In genomic region chr11:41508121-41508520, GRCh38 we compare ENCODE assay signal across 29 cellular contexts.
"Had no signal": no experiment of that assay in that cellular context is flagged by ENCODE, and none has a peak within 500 bp of the region (broad histone marks: within the 10 kb centered on the region; RNA-seq: fewer than 3 reads in every experiment).

No MANE protein-coding gene starts in this region.

- H3K36me3 ChIP-seq: stomach, suprapubic skin, thoracic aorta, thyroid gland, tibial artery, tibial nerve, transverse colon, upper lobe of left lung, upper lobe of right lung, uterus, vagina had no signal

- H3K4me3 ChIP-seq: stomach, suprapubic skin, testis, thoracic aorta, thyroid gland, tibial artery, tibial nerve, transverse colon, upper lobe of left lung, upper lobe of right lung, uterus, vagina had no signal

- DNase-seq: stimulated activated CD4-positive, alpha-beta T cell treated with anti-CD3 and anti-CD28 coated beads, Interleukin-2, amount 100 ng/mL, for 48 hours; stimulated activated CD4-positive, alpha-beta T cell treated with anti-CD3 and anti-CD28 coated beads, Interleukin-4, amount 100 ng/mL, for 1 hour; stimulated activated CD4-positive, alpha-beta T cell treated with anti-CD3 and anti-CD28 coated beads, Interleukin-4, amount 100 ng/mL, for 24 hours; stimulated activated CD4-positive, alpha-beta T cell treated with anti-CD3 and anti-CD28 coated beads, Interleukin-4, amount 100 ng/mL, for 4 hours; stimulated activated CD8-positive, alpha-beta memory T cell treated with anti-CD3 and anti-CD28 coated beads, Interleukin-4, amount 100 ng/mL, for 48 hours; stimulated activated naive B cell treated with anti-CD40 and anti-IgM and Interleukin-4, amounts not matched to agents 10 μg/mL and 1 μg/mL and 100 μg/mL, for 72 hours; stimulated activated naive CD4-positive, alpha-beta T cell; stimulated activated naive CD4-positive, alpha-beta T cell treated with Interleukin-2 at 50 U/mL for 16 hours; stimulated activated naive CD8-positive, alpha-beta T cell treated with anti-CD3 and anti-CD28 coated beads, Interleukin-15, amount 100 ng/mL, for 72 hours; stimulated activated naive CD8-positive, alpha-beta T cell treated with anti-CD3 and anti-CD28 coated beads, Interleukin-15, Interleukin-2, amounts not matched to agents 100 U/mL and 50 U/mL, for 24 hours; stomach; substantia nigra; testis; thyroid gland; tibial artery; transverse colon; trophoblast cell; upper lobe of left lung; upper lobe of right lung; uterus had no signal

- H3K27me3 ChIP-seq: stomach, suprapubic skin, testis, thyroid gland, tibial artery, tibial nerve, transverse colon, upper lobe of left lung, upper lobe of right lung, uterus, vagina had no signal

- H3K4me1 Mint-ChIP-seq: stimulated activated effector memory CD8-positive, alpha-beta T cell treated with anti-CD3 and anti-CD28 coated beads, Interleukin-12 subunit alpha, Interleukin-12 subunit beta, amount 100 ng/mL, for 72 hours; stimulated activated memory B cell treated with anti-CD40 and anti-IgM and Interleukin-4, amounts not matched to agents 10 μg/mL and 1 μg/mL and 100 μg/mL, for 72 hours; stimulated activated naive B cell treated with anti-CD40 and anti-IgM and Interleukin-4, amounts not matched to agents 10 μg/mL and 1 μg/mL and 100 μg/mL, for 72 hours; stimulated activated naive CD8-positive, alpha-beta T cell treated with anti-CD3 and anti-CD28 coated beads, Interleukin-15, amount 100 ng/mL, for 72 hours had no signal

- H3K4me1 ChIP-seq: stomach, suprapubic skin, testis, thyroid gland, tibial artery, tibial nerve, transverse colon, upper lobe of left lung, upper lobe of right lung, uterus, vagina had no signal

- H3K27ac Mint-ChIP-seq: stimulated activated effector memory CD8-positive, alpha-beta T cell treated with anti-CD3 and anti-CD28 coated beads, Interleukin-12 subunit alpha, Interleukin-12 subunit beta, amount 100 ng/mL, for 72 hours; stimulated activated memory B cell treated with anti-CD40 and anti-IgM and Interleukin-4, amounts not matched to agents 10 μg/mL and 1 μg/mL and 100 μg/mL, for 72 hours; stimulated activated naive B cell treated with anti-CD40 and anti-IgM and Interleukin-4, amounts not matched to agents 10 μg/mL and 1 μg/mL and 100 μg/mL, for 72 hours; stimulated activated naive CD8-positive, alpha-beta T cell treated with anti-CD3 and anti-CD28 coated beads, Interleukin-15, amount 100 ng/mL, for 72 hours; stimulated activated naive CD8-positive, alpha-beta T cell treated with anti-CD3 and anti-CD28 coated beads, Interleukin-15, Interleukin-2, amounts not matched to agents 100 ng/mL and 50 ng/mL, for 24 hours; type B pancreatic cell had no signal

- H3K9me3 Mint-ChIP-seq: type B pancreatic cell had no signal

- H3K36me3 Mint-ChIP-seq: stimulated activated effector memory CD8-positive, alpha-beta T cell treated with anti-CD3 and anti-CD28 coated beads, Interleukin-12 subunit alpha, Interleukin-12 subunit beta, amount 100 ng/mL, for 72 hours; stimulated activated memory B cell treated with anti-CD40 and anti-IgM and Interleukin-4, amounts not matched to agents 10 μg/mL and 1 μg/mL and 100 μg/mL, for 72 hours; stimulated activated naive B cell treated with anti-CD40 and anti-IgM and Interleukin-4, amounts not matched to agents 10 μg/mL and 1 μg/mL and 100 μg/mL, for 72 hours; type B pancreatic cell had no signal

- FAIRE-seq: urothelium cell line had no signal

- H3K9me3 ChIP-seq: stomach, suprapubic skin, testis, thoracic aorta, thyroid gland, tibial artery, tibial nerve, transverse colon, upper lobe of left lung, upper lobe of right lung, uterus, vagina had no signal

- H3K27me3 Mint-ChIP-seq: stimulated activated memory B cell treated with anti-CD40 and anti-IgM and Interleukin-4, amounts not matched to agents 10 μg/mL and 1 μg/mL and 100 μg/mL, for 72 hours; stimulated activated naive B cell treated with anti-CD40 and anti-IgM and Interleukin-4, amounts not matched to agents 10 μg/mL and 1 μg/mL and 100 μg/mL, for 72 hours; stimulated activated naive CD8-positive, alpha-beta T cell treated with anti-CD3 and anti-CD28 coated beads, Interleukin-15, amount 100 ng/mL, for 72 hours; stimulated activated naive CD8-positive, alpha-beta T cell treated with anti-CD3 and anti-CD28 coated beads, Interleukin-15, Interleukin-2, amounts not matched to agents 100 ng/mL and 50 ng/mL, for 24 hours; type B pancreatic cell had no signal

- H3K4me3 Mint-ChIP-seq: stimulated activated effector memory CD8-positive, alpha-beta T cell treated with anti-CD3 and anti-CD28 coated beads, Interleukin-12 subunit alpha, Interleukin-12 subunit beta, amount 100 ng/mL, for 72 hours; stimulated activated memory B cell treated with anti-CD40 and anti-IgM and Interleukin-4, amounts not matched to agents 10 μg/mL and 1 μg/mL and 100 μg/mL, for 72 hours; stimulated activated naive B cell treated with anti-CD40 and anti-IgM and Interleukin-4, amounts not matched to agents 10 μg/mL and 1 μg/mL and 100 μg/mL, for 72 hours; stimulated activated naive CD8-positive, alpha-beta T cell treated with anti-CD3 and anti-CD28 coated beads, Interleukin-15, amount 100 ng/mL, for 72 hours; stimulated activated naive CD8-positive, alpha-beta T cell treated with anti-CD3 and anti-CD28 coated beads, Interleukin-15, Interleukin-2, amounts not matched to agents 100 ng/mL and 50 ng/mL, for 24 hours; type B pancreatic cell had no signal

- H3K27ac ChIP-seq: stomach, suprapubic skin, testis, thoracic aorta, thyroid gland, tibial artery, tibial nerve, transverse colon, upper lobe of left lung, upper lobe of right lung, uterus, vagina had no signal
